ENCODE assay signal across 20 cellular contexts in genomic region chr20:32991386-32991785, GRCh38. TPM values are rescaled to one million over a fixed set of nuclear protein-coding genes. Genes with fewer than 3 reads are reported as not detected.
"Had no signal": no experiment of that assay in that cellular context is flagged by ENCODE, and none has a peak within 500 bp of the region (broad histone marks: within the 10 kb centered on the region; RNA-seq: fewer than 3 reads in every experiment).

No MANE protein-coding gene starts in this region.

- H3K36me3 Mint-ChIP-seq: mesothelial cell of epicardium; stimulated activated effector memory CD8-positive, alpha-beta T cell treated with anti-CD3 and anti-CD28 coated beads, Interleukin-12 subunit alpha, Interleukin-12 subunit beta, amount 100 ng/mL, for 72 hours had no signal

- H3K27ac ChIP-seq: breast epithelium, neutrophil, suprapubic skin, upper lobe of left lung had no signal

- H3K4me1 Mint-ChIP-seq: mesothelial cell of epicardium had no signal

- H3K27me3 Mint-ChIP-seq: progenitor cell of endocrine pancreas had no signal

- H3K4me1 ChIP-seq: breast epithelium, suprapubic skin, upper lobe of left lung had no signal

- H3K4me3 Mint-ChIP-seq: activated naive CD8-positive, alpha-beta T cell treated with anti-CD3 and anti-CD28 coated beads, Interleukin-2, amount 10 ng/mL, durations not matched to agents 7 days and 5 days; activated T-helper 1 cell treated with anti-CD3 and anti-CD28 coated beads, Interleukin-12 subunit alpha, Interleukin-12 subunit beta, Interleukin-2, Interleukin-4 antibody, amounts not matched to agents 30 ng/mL and 10 ng/mL and 1 ng/mL, durations not matched to agents 14 hours and 24 hours and 36 hours; mesothelial cell of epicardium; stimulated activated effector memory CD8-positive, alpha-beta T cell treated with anti-CD3 and anti-CD28 coated beads, Interleukin-12 subunit alpha, Interleukin-12 subunit beta, amount 100 ng/mL, for 72 hours had no signal

- H3K27ac Mint-ChIP-seq: activated naive CD8-positive, alpha-beta T cell treated with anti-CD3 and anti-CD28 coated beads, Interleukin-2, amount 10 ng/mL, durations not matched to agents 7 days and 5 days; activated T-helper 1 cell treated with anti-CD3 and anti-CD28 coated beads, Interleukin-12 subunit alpha, Interleukin-12 subunit beta, Interleukin-2, Interleukin-4 antibody, amounts not matched to agents 30 ng/mL and 10 ng/mL and 1 ng/mL, durations not matched to agents 14 hours and 24 hours and 36 hours; mesothelial cell of epicardium; progenitor cell of endocrine pancreas; stimulated activated effector memory CD8-positive, alpha-beta T cell treated with anti-CD3 and anti-CD28 coated beads, Interleukin-12 subunit alpha, Interleukin-12 subunit beta, amount 100 ng/mL, for 72 hours had no signal

- ATAC-seq: esophagus mucosa; right cardiac atrium; SK-N-SH treated with all-trans-retinoic acid at 6 μM for 48 hours; stimulated activated effector memory CD8-positive, alpha-beta T cell treated with anti-CD3 and anti-CD28 coated beads, Interleukin-12 subunit alpha, Interleukin-12 subunit beta, amount 100 ng/mL, for 72 hours had no signal

- H3K9me3 Mint-ChIP-seq: stimulated activated effector memory CD8-positive, alpha-beta T cell treated with anti-CD3 and anti-CD28 coated beads, Interleukin-12 subunit alpha, Interleukin-12 subunit beta, amount 100 ng/mL, for 72 hours had no signal

- H3K9me3 ChIP-seq: neutrophil, suprapubic skin had no signal

- DNase-seq: activated naive CD8-positive, alpha-beta T cell treated with anti-CD3 and anti-CD28 coated beads, Interleukin-2, amount 10 ng/mL, durations not matched to agents 7 days and 5 days; hippocampal formation; kidney glomerular epithelial cell; right cardiac atrium; small intestine; T-helper 2 cell; upper lobe of left lung had no signal

- H3K4me3 ChIP-seq: breast epithelium, suprapubic skin, upper lobe of left lung had no signal

- H3K36me3 ChIP-seq: breast epithelium, neutrophil, suprapubic skin, upper lobe of left lung had no signal

- H3K27me3 ChIP-seq: neutrophil, upper lobe of left lung had no signal

RNA-seq across cellular contexts. Expression of gene SUN5, which starts 12.8 kb away (rescaled TPM):
- total RNA-seq: activated naive CD8-positive, alpha-beta T cell treated with anti-CD3 and anti-CD28 coated beads, Interleukin-2, amount 10 ng/mL, durations not matched to agents 7 days and 5 days; activated T-helper 1 cell treated with anti-CD3 and anti-CD28 coated beads, Interleukin-12 subunit alpha, Interleukin-12 subunit beta, Interleukin-2, Interleukin-4 antibody, amounts not matched to agents 30 ng/mL and 10 ng/mL and 1 ng/mL, durations not matched to agents 14 hours and 24 hours and 36 hours; aorta; breast epithelium; esophagus mucosa; glomerular endothelial cell; lower leg skin; mesothelial cell of epicardium; myocyte; progenitor cell of endocrine pancreas; right cardiac atrium; suprapubic skin; upper lobe of left lung had no signal
- polyA plus RNA-seq: aorta, right cardiac atrium, small intestine had no signal

RNA-seq across cellular contexts. Expression of gene BPIFB2, which starts 16.1 kb away (rescaled TPM):
- total RNA-seq: activated naive CD8-positive, alpha-beta T cell treated with anti-CD3 and anti-CD28 coated beads, Interleukin-2, amount 10 ng/mL, durations not matched to agents 7 days and 5 days; activated T-helper 1 cell treated with anti-CD3 and anti-CD28 coated beads, Interleukin-12 subunit alpha, Interleukin-12 subunit beta, Interleukin-2, Interleukin-4 antibody, amounts not matched to agents 30 ng/mL and 10 ng/mL and 1 ng/mL, durations not matched to agents 14 hours and 24 hours and 36 hours; aorta; glomerular endothelial cell; lower leg skin; mesothelial cell of epicardium; myocyte; progenitor cell of endocrine pancreas; right cardiac atrium; suprapubic skin had no signal
- polyA plus RNA-seq: aorta, right cardiac atrium, small intestine had no signal

RNA-seq across cellular contexts. Expression of gene BPIFB6, which starts 40.1 kb away (rescaled TPM):
- total RNA-seq: activated naive CD8-positive, alpha-beta T cell treated with anti-CD3 and anti-CD28 coated beads, Interleukin-2, amount 10 ng/mL, durations not matched to agents 7 days and 5 days; activated T-helper 1 cell treated with anti-CD3 and anti-CD28 coated beads, Interleukin-12 subunit alpha, Interleukin-12 subunit beta, Interleukin-2, Interleukin-4 antibody, amounts not matched to agents 30 ng/mL and 10 ng/mL and 1 ng/mL, durations not matched to agents 14 hours and 24 hours and 36 hours; aorta; breast epithelium; esophagus mucosa; glomerular endothelial cell; lower leg skin; mesothelial cell of epicardium; myocyte; progenitor cell of endocrine pancreas; right cardiac atrium; suprapubic skin; upper lobe of left lung had no signal
- polyA plus RNA-seq: aorta, right cardiac atrium, small intestine had no signal
